ENCODE assay signal across 10 cellular contexts in genomic region chr22:40603088-40603605, GRCh38. TPM values are rescaled to one million over a fixed set of nuclear protein-coding genes. Genes with fewer than 3 reads are reported as not detected.
A peak's percentile ranks its signal among the peaks of the same experiment; 100 is the strongest.
DNase-seq lines count a peak whose midpoint lies in the region; ATAC-seq, FAIRE-seq and TF ChIP-seq lines count a peak whose summit lies in the region.
"Had no signal": no experiment of that assay in that cellular context is flagged by ENCODE, and none has a peak within 500 bp of the region (broad histone marks: within the 10 kb centered on the region; RNA-seq: fewer than 3 reads in every experiment).

No MANE protein-coding gene starts in this region.

- peaks cover 49% of the 10 kb centered on the region for H4K20me1 ChIP-seq in osteoblast (ENCODE audit: insufficient read depth, low read length)

- no peak overlapping the region for H3K4me3 ChIP-seq in CD8-positive, alpha-beta T cell (ENCODE audit: low read depth, low read length)
- H3K4me3 ChIP-seq in osteoblast (ENCODE audit: insufficient read depth, low read length) = peak overlapping the region; percentile 27
- H3K4me3 ChIP-seq in coronary artery = no peak overlapping the region

- no peaks in the 10 kb centered on the region for H3K27me3 Mint-ChIP-seq in CD8-positive, alpha-beta T cell (ENCODE audit: low read depth)

- no peak overlapping the region for H2AFZ ChIP-seq in osteoblast (ENCODE audit: low read length)

- peaks cover 91% of the 10 kb centered on the region for H3K79me2 ChIP-seq in osteoblast (ENCODE audit: insufficient read depth, low read length)

- FAIRE-seq in D721Med (lab: Jason Lieb, UNC) = no peak

- peak overlapping the region; percentile 68 for H3K4me2 ChIP-seq in osteoblast (ENCODE audit: insufficient read depth, low read length)

- H3K9me3 Mint-ChIP-seq in CD8-positive, alpha-beta T cell = no peaks in the 10 kb centered on the region
- H3K9me3 Mint-ChIP-seq: endodermal cell had no signal

- H3K4me3 Mint-ChIP-seq in CD8-positive, alpha-beta T cell = no peak overlapping the region
- H3K4me3 Mint-ChIP-seq: endodermal cell had no signal

- TF ChIP-seq CTCF in CD8-positive, alpha-beta T cell (IDR thresholded peaks at IDR 0.05) = no peak
- no peak for TF ChIP-seq CTCF in osteoblast (IDR thresholded peaks at IDR 0.05; ENCODE audit: extremely low read depth, low read depth, low read length)
- TF ChIP-seq CTCF in D721Med (IDR thresholded peaks at IDR 0.05; ENCODE audit: insufficient read depth, missing control alignments) = no peak
- TF ChIP-seq CTCF in coronary artery (IDR thresholded peaks at IDR 0.05) = no peak

- ATAC-seq in CD8-positive, alpha-beta T cell = no peak
- ATAC-seq in GM18519 (IDR thresholded peaks at IDR 0.05; ENCODE audit: low FRiP score, unreplicated experiment) = no peak

- POLR2A ChIA-PET in CD8-positive, alpha-beta T cell (lab: Charles Lee) = no interaction called here

- no peaks in the 10 kb centered on the region for H3K27me3 ChIP-seq in CD8-positive, alpha-beta T cell (ENCODE audit: insufficient read depth, low read length)
- no peaks in the 10 kb centered on the region for H3K27me3 ChIP-seq in osteoblast (ENCODE audit: insufficient read depth, low read length)

- CTCF ChIA-PET in CD8-positive, alpha-beta T cell (lab: Charles Lee) = interaction anchor here (1.0 kb wide), 1 partner anchor 43 kb away, joined by 3 read pairs; no protein-coding TSS in a partner anchor

- intact Hi-C loops in CD8-positive, alpha-beta T cell (cut with DNase I, micrococcal nuclease) = no loop called here

- no peaks in the 10 kb centered on the region for H3K36me3 Mint-ChIP-seq in CD8-positive, alpha-beta T cell

- peaks cover 62% of the 10 kb centered on the region for H3K4me1 Mint-ChIP-seq in CD8-positive, alpha-beta T cell (ENCODE audit: low read depth)

- H3K36me3 ChIP-seq in CD8-positive, alpha-beta T cell (ENCODE audit: insufficient read depth, low read length) = no peaks in the 10 kb centered on the region
- no peaks in the 10 kb centered on the region for H3K36me3 ChIP-seq in osteoblast (ENCODE audit: insufficient read depth, low read length)

- peak overlapping the region; percentile 56 for H3K27ac Mint-ChIP-seq in CD8-positive, alpha-beta T cell
- H3K27ac Mint-ChIP-seq: endodermal cell had no signal

- DNase-seq in CD8-positive, alpha-beta T cell = no peak
- DNase-seq in RPMI7951 (ENCODE audit: low read depth) (peak; percentile 64), epithelial cell of prostate (ENCODE audit: low read depth, low spot score) (no peak), osteoblast (ENCODE audit: insufficient read length, low spot score, missing footprints) (peak; percentile 69), D721Med (ENCODE audit: insufficient read length, low spot score) (no peak), SKM-1 (lab: John Stamatoyannopoulos, UW; ENCODE audit: unreplicated experiment) (no peak), coronary artery (ENCODE audit: low spot score) (no peak)
- DNase-seq: endodermal cell, T-helper 2 cell had no signal

- H3K4me1 ChIP-seq in CD8-positive, alpha-beta T cell (ENCODE audit: insufficient read depth, low read length) = peaks cover 7% of the 10 kb centered on the region
- peaks cover 39% of the 10 kb centered on the region for H3K4me1 ChIP-seq in osteoblast (ENCODE audit: insufficient read depth, low read length)

- H3K9me3 ChIP-seq in CD8-positive, alpha-beta T cell (ENCODE audit: low read length) = no peaks in the 10 kb centered on the region
- no peaks in the 10 kb centered on the region for H3K9me3 ChIP-seq in osteoblast (ENCODE audit: low read depth, low read length)

- H3K27ac ChIP-seq in CD8-positive, alpha-beta T cell (ENCODE audit: low read depth, low read length) = no peak overlapping the region
- peak overlapping the region; percentile 71 for H3K27ac ChIP-seq in epithelial cell of prostate
- peak overlapping the region; percentile 80 for H3K27ac ChIP-seq in osteoblast (ENCODE audit: low read depth, low read length)
- no peak overlapping the region for H3K27ac ChIP-seq in coronary artery

RNA-seq across cellular contexts. Expression of gene MRTFA, which starts 33.4 kb away (rescaled TPM):
- 10 to 100 TPM; 53.7 to 56.7 TPM for total RNA-seq in CD8-positive, alpha-beta T cell
- total RNA-seq in RPMI7951 (2014; rRNA removed; shearing (Covaris generic)) = 14.9 and 18.9 TPM in 2 replicates
- total RNA-seq in osteoblast = 29.8 and 34.0 TPM in 2 replicates

Comparison
In these comparisons a context has a peak if more than half of its experiments do, and no peak if none do; other contexts are left out.
1. DNase-seq: peak in RPMI7951 (single experiment) and osteoblast (single experiment); none in CD8-positive, alpha-beta T cell (0 of 7), epithelial cell of prostate (single experiment), D721Med (single experiment), SKM-1 (single experiment) and coronary artery (single experiment).
2. H3K27ac ChIP-seq: peak in epithelial cell of prostate (single experiment) and osteoblast (single experiment); none in CD8-positive, alpha-beta T cell (single experiment) and coronary artery (0 of 2).